In genomic region chr5:81212211-81212687, GRCh38 we compare ENCODE assay signal across 13 cellular contexts. TPM values are rescaled to one million over a fixed set of nuclear protein-coding genes. Genes with fewer than 3 reads are reported as not detected.
DNase-seq lines count a peak whose midpoint lies in the region; ATAC-seq and TF ChIP-seq lines count a peak whose summit lies in the region.
"Had no signal": no experiment of that assay in that cellular context is flagged by ENCODE, and none has a peak within 500 bp of the region (broad histone marks: within the 10 kb centered on the region; RNA-seq: fewer than 3 reads in every experiment).

No MANE protein-coding gene starts in this region.

- no peak overlapping the region for H3K4me3 Mint-ChIP-seq in endodermal cell

- peak; percentile 11 for TF ChIP-seq CTCF in GM10248 (IDR thresholded peaks at IDR 0.05; ENCODE audit: control extremely low read depth, extremely low read depth, low read depth, missing control alignments)
- peak; percentile 27 for TF ChIP-seq CTCF in endodermal cell (conservative IDR thresholded peaks at IDR 0.05)

- H3K9me3 ChIP-seq in endodermal cell (ENCODE audit: control insufficient read depth, low read length) = no peaks in the 10 kb centered on the region

- H3K36me3 Mint-ChIP-seq in endodermal cell (ENCODE audit: low read depth) = peaks cover 38% of the 10 kb centered on the region

- H3K9ac ChIP-seq in endodermal cell (ENCODE audit: extremely low read depth, low read length, poor library complexity, severe bottlenecking) = no peak overlapping the region

- POLR2A ChIA-PET in GM10248 (lab: Yijun Ruan, JAX) = no interaction called here

- H3K9me3 Mint-ChIP-seq in endodermal cell = no peaks in the 10 kb centered on the region
- H3K9me3 Mint-ChIP-seq: activated T-helper 2 cell treated with anti-CD3 and anti-CD28 coated beads, Interferon-gamma antibody, Interleukin-2, Interleukin-4, amounts not matched to agents 10 μg/mL and 5 μg/mL and 100 μg/mL, durations not matched to agents 14 hours and 24 hours and 36 hours had no signal

- WGBS in endodermal cell (ENCODE audit: insufficient coverage in 1 of 2, insufficient read length in 1 of 2), 2 experiments = 88 to 92% methylated on average over 7 to 11 of the region's 11 CpGs

- CTCF ChIA-PET in GM10248 (lab: Yijun Ruan, JAX) = interaction anchor here (1.4 to 8.3 kb wide), 2 partner anchors 11 to 17 kb away, joined by 9 to 41 read pairs; no protein-coding TSS in a partner anchor

- no peaks in the 10 kb centered on the region for H3K27me3 Mint-ChIP-seq in endodermal cell (ENCODE audit: insufficient read depth)

- H3K36me3 ChIP-seq in endodermal cell (ENCODE audit: control insufficient read depth, insufficient read depth, low read length) = peaks cover 17% of the 10 kb centered on the region

- no peak overlapping the region for H3K27ac ChIP-seq in endodermal cell (ENCODE audit: low read depth, low read length)

- DNase-seq in GM10248 (ENCODE audit: extremely low spot score) (no peak), endodermal cell (no peak), NCI-H226 (no peak), NCI-H1048 (lab: John Stamatoyannopoulos, UW) (no peak), LoVo (ENCODE audit: low spot score) (no peak)
- DNase-seq: DND-41; erythroblast; mammary epithelial cell; stimulated activated CD4-positive, alpha-beta T cell treated with anti-CD3 and anti-CD28 coated beads, Interleukin-1b, Interleukin-23, amount 100 ng/mL, for 48 hours had no signal

- no peak overlapping the region for H3K27ac Mint-ChIP-seq in endodermal cell
- H3K27ac Mint-ChIP-seq: activated T-helper 2 cell treated with anti-CD3 and anti-CD28 coated beads, Interferon-gamma antibody, Interleukin-2, Interleukin-4, amounts not matched to agents 10 μg/mL and 5 μg/mL and 100 μg/mL, durations not matched to agents 14 hours and 24 hours and 36 hours had no signal

- no peaks in the 10 kb centered on the region for H3K4me1 ChIP-seq in endodermal cell (ENCODE audit: control insufficient read depth, insufficient read depth, low read length)

- H3K4me1 Mint-ChIP-seq in endodermal cell = peaks cover 16% of the 10 kb centered on the region

- ATAC-seq in GM19351 (IDR thresholded peaks at IDR 0.05; ENCODE audit: unreplicated experiment) (peak; percentile 54), HG03378 (IDR thresholded peaks at IDR 0.05; ENCODE audit: unreplicated experiment) (peak; percentile 68), GM21737 (IDR thresholded peaks at IDR 0.05; ENCODE audit: unreplicated experiment) (no peak)

- no peaks in the 10 kb centered on the region for H3K27me3 ChIP-seq in endodermal cell (ENCODE audit: control insufficient read depth, insufficient read depth, low read length, poor library complexity, severe bottlenecking)

- H3K4me3 ChIP-seq in endodermal cell (ENCODE audit: low read length) = no peak overlapping the region

RNA-seq across cellular contexts. Expression of gene CKMT2, which starts 20.9 kb away (rescaled TPM):
- total RNA-seq in endodermal cell = 1 to 10 TPM; 2.1 to 2.3 TPM
- polyA plus RNA-seq in endodermal cell (2013, experiment 1 of 2) = 0.75 TPM
- 0.54 TPM for polyA plus RNA-seq in endodermal cell (2013, experiment 2 of 2)
- total RNA-seq: activated T-helper 2 cell treated with anti-CD3 and anti-CD28 coated beads, Interferon-gamma antibody, Interleukin-2, Interleukin-4, amounts not matched to agents 10 μg/mL and 5 μg/mL and 100 μg/mL, durations not matched to agents 14 hours and 24 hours and 36 hours had no signal
- polyA plus RNA-seq: mammary epithelial cell had no signal
